11 cellular contexts compared by ENCODE assay signal in the genomic region with DNA sequence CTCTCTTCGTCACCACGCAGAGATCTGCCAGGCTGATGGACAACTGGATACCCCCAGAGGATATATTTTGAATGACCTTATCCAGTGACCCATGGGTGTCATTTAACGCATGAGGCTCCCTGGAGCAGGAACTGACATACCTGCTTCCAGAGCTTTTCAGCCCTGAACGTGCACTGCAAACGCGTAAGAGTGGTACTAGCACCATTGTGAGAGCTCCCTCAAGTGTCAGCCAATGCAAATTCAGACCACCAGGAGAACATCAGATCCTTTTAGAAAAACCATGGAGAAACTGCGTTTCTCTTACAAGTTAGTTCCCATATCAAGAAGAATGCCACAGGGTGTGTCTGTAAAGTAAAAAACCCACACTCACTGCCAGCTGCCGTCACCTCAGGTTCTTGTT. TPM values are rescaled to one million over a fixed set of nuclear protein-coding genes. Genes with fewer than 3 reads are reported as not detected.
DNase-seq lines count a peak whose midpoint lies in the region; FAIRE-seq and TF ChIP-seq lines count a peak whose summit lies in the region.
"Had no signal": no experiment of that assay in that cellular context is flagged by ENCODE, and none has a peak within 500 bp of the region (broad histone marks: within the 10 kb centered on the region; RNA-seq: fewer than 3 reads in every experiment).

No MANE protein-coding gene starts in this region.

- H3K4me2 ChIP-seq in endothelial cell of umbilical vein (ENCODE audit: insufficient read depth, low read length), result no peak overlapping the region

- no peak overlapping the region for H3K4me3 Mint-ChIP-seq in activated T-cell treated with anti-CD3 and anti-CD28 coated beads, Interleukin-2, amount 50 U/mL, for 24 hours
- H3K4me3 Mint-ChIP-seq: T-helper 1 cell treated with Interleukin-12 subunit alpha and Interleukin-12 subunit beta and Interleukin-4 antibody, amounts not matched to agents 30 μg/mL and 1 μg/mL, for 36 hours had no signal

- H3K36me3 Mint-ChIP-seq in activated T-cell treated with anti-CD3 and anti-CD28 coated beads, Interleukin-2, amount 50 U/mL, for 24 hours (ENCODE audit: low read depth), result no peaks in the 10 kb centered on the region

- POLR2A ChIA-PET in endothelial cell of umbilical vein (lab: Charles Lee), result no interaction called here

- H3K9me3 Mint-ChIP-seq in activated T-cell treated with anti-CD3 and anti-CD28 coated beads, Interleukin-2, amount 50 U/mL, for 24 hours, result no peaks in the 10 kb centered on the region
- H3K9me3 Mint-ChIP-seq: T-helper 1 cell treated with Interleukin-12 subunit alpha and Interleukin-12 subunit beta and Interleukin-4 antibody, amounts not matched to agents 30 μg/mL and 1 μg/mL, for 36 hours had no signal

- H3K9me1 ChIP-seq in endothelial cell of umbilical vein (replicated peaks; ENCODE audit: control insufficient read depth, extremely low read depth, insufficient read depth, low read length), result no peaks in the 10 kb centered on the region

- dilution Hi-C loops in endothelial cell of umbilical vein (cut with MboI; ENCODE audit: extremely low pct_ligation_motif_present, low sequenced_read_pairs), result no loop called here

- no peak overlapping the region for H3K9ac ChIP-seq in endothelial cell of umbilical vein (replicated peaks; ENCODE audit: extremely low read depth, insufficient read depth, low read length)

- DNase-seq in SIG-M5 treated with dmso at 0.1 percent for 504 hours (lab: John Stamatoyannopoulos, UW; ENCODE audit: unreplicated experiment), result peak; percentile 55
- DNase-seq in SIG-M5 (lab: John Stamatoyannopoulos, UW), result no peak
- peak; percentile 30 for DNase-seq in NCI-H2227 treated with DMSO at 0.1 percent for 48 hours (lab: John Stamatoyannopoulos, UW)
- DNase-seq in endothelial cell of umbilical vein (ENCODE audit: low read depth, low spot score), result peak; percentile 16
- DNase-seq in superior temporal gyrus (ENCODE audit: extremely low spot score), result peak; percentile 25
- no peak for DNase-seq in vagina (ENCODE audit: extremely low spot score in 2 of 2)
- DNase-seq in effector CD8-positive, alpha-beta T cell (lab: John Stamatoyannopoulos, UW), result no peak
- DNase-seq in activated T-cell treated with anti-CD3 and anti-CD28 coated beads, Interleukin-2, amount 50 U/mL, for 24 hours, result no peak

- peak; percentile 5 to 16 for TF ChIP-seq CTCF in endothelial cell of umbilical vein (IDR thresholded peaks at IDR 0.05; ENCODE audit: extremely low read depth in 1 of 2, insufficient read depth in 1 of 2, low read depth in 1 of 2, low read length in 2 of 2)
- TF ChIP-seq CTCF in vagina (IDR thresholded peaks at IDR 0.05), result no peak

- no peak overlapping the region for H3K4me3 ChIP-seq in endothelial cell of umbilical vein (replicated peaks in 1 of 3; ENCODE audit: insufficient read depth in 1 of 3, low read depth in 1 of 3, low read length in 3 of 3)
- H3K4me3 ChIP-seq in vagina, result no peak overlapping the region

- intact Hi-C loops in endothelial cell of umbilical vein (cut with micrococcal nuclease) (loop anchor here (10.0 kb wide), 1 partner anchor 404 kb away; no protein-coding TSS in a partner anchor), vagina (cut with DNase I) (no loop called here)

- CTCF ChIA-PET in endothelial cell of umbilical vein (lab: Charles Lee), result interaction anchor here (0.7 to 2.4 kb wide), 7 partner anchors 15 to 497 kb away, joined by 3 to 14 read pairs (median 4); no protein-coding TSS in a partner anchor

- H3K79me2 ChIP-seq in endothelial cell of umbilical vein (ENCODE audit: control insufficient read depth, insufficient read depth, low read length), result no peaks in the 10 kb centered on the region

- no peak overlapping the region for H2AFZ ChIP-seq in endothelial cell of umbilical vein (ENCODE audit: low read depth, low read length)

- TF ChIP-seq POLR2A in endothelial cell of umbilical vein (IDR thresholded peaks at IDR 0.05; ENCODE audit: low read depth, low read length), result no peak
- TF ChIP-seq POLR2A in vagina (IDR thresholded peaks at IDR 0.05), result no peak

- H3K9me3 ChIP-seq in endothelial cell of umbilical vein (replicated peaks; ENCODE audit: control insufficient read depth, insufficient read depth, low read length) (no peaks in the 10 kb centered on the region), vagina (no peaks in the 10 kb centered on the region)

- no peaks in the 10 kb centered on the region for H3K4me1 Mint-ChIP-seq in activated T-cell treated with anti-CD3 and anti-CD28 coated beads, Interleukin-2, amount 50 U/mL, for 24 hours (ENCODE audit: low read depth)

- no peaks in the 10 kb centered on the region for H3K4me1 ChIP-seq in endothelial cell of umbilical vein (ENCODE audit: control insufficient read depth, extremely low read depth, insufficient read depth, low read length)
- no peaks in the 10 kb centered on the region for H3K4me1 ChIP-seq in vagina

- no peaks in the 10 kb centered on the region for H4K20me1 ChIP-seq in endothelial cell of umbilical vein (replicated peaks; ENCODE audit: control insufficient read depth, extremely low read depth, insufficient read depth, low read length)

- BruUV-seq in endothelial cell of umbilical vein (replicated peaks; lab: Mats Ljungman, UMichigan), result no TSS peak

- peak; percentile 88 for FAIRE-seq in endothelial cell of umbilical vein (lab: Jason Lieb, UNC)

- no peak overlapping the region for H3K27ac Mint-ChIP-seq in activated T-cell treated with anti-CD3 and anti-CD28 coated beads, Interleukin-2, amount 50 U/mL, for 24 hours
- H3K27ac Mint-ChIP-seq: T-helper 1 cell treated with Interleukin-12 subunit alpha and Interleukin-12 subunit beta and Interleukin-4 antibody, amounts not matched to agents 30 μg/mL and 1 μg/mL, for 36 hours had no signal

- H3K27me3 Mint-ChIP-seq in activated T-cell treated with anti-CD3 and anti-CD28 coated beads, Interleukin-2, amount 50 U/mL, for 24 hours, result peaks cover 28% of the 10 kb centered on the region

- H3K36me3 ChIP-seq in endothelial cell of umbilical vein (ENCODE audit: control insufficient read depth in 2 of 2, extremely low read depth in 1 of 2, insufficient read depth in 2 of 2, low read length in 2 of 2), result no peaks in the 10 kb centered on the region
- H3K36me3 ChIP-seq in vagina, result no peaks in the 10 kb centered on the region

- H3K27me3 ChIP-seq in endothelial cell of umbilical vein (ENCODE audit: control insufficient read depth in 2 of 2, insufficient read depth in 2 of 2, low read length in 2 of 2) (no peaks in the 10 kb centered on the region), vagina (no peaks in the 10 kb centered on the region)

- H3K27ac ChIP-seq in endothelial cell of umbilical vein (ENCODE audit: insufficient read depth, low read depth, low read length) (no peak overlapping the region), vagina (no peak overlapping the region)

RNA-seq across cellular contexts. Expression of gene TREX2, which starts 7.3 kb away (rescaled TPM):
- total RNA-seq in endothelial cell of umbilical vein, result 0.82 and 1.9 TPM in 2 replicates
- 0.99 and 1.9 TPM in 2 replicates for polyA plus RNA-seq in endothelial cell of umbilical vein
- 0.09 and 0.23 TPM in 2 replicates for polyA plus RNA-seq in endothelial cell of umbilical vein (2011; cell fraction: cytosol; rRNA removed)
- polyA plus RNA-seq in endothelial cell of umbilical vein (2011; cell fraction: nucleus; rRNA removed), result 3.0 TPM in 2 replicates
- polyA plus RNA-seq in endothelial cell of umbilical vein (2012), result 0.25 TPM in 1 of 2 replicates, not detected in the other
- 0.32 and 0.36 TPM in 2 replicates for polyA minus RNA-seq in endothelial cell of umbilical vein
- not detected for polyA minus RNA-seq in endothelial cell of umbilical vein (2011; cell fraction: cytosol; rRNA and poly(A)+ RNA removed)
- polyA minus RNA-seq in endothelial cell of umbilical vein (2011; cell fraction: nucleus; rRNA and poly(A)+ RNA removed), result 0.63 and 0.96 TPM in 2 replicates
- 9.6 TPM for total RNA-seq in vagina

RNA-seq across cellular contexts. Expression of gene ZFP92, which starts 27.2 kb away (rescaled TPM):
- total RNA-seq in endothelial cell of umbilical vein (1.2 TPM in 2 replicates), vagina (0.25 TPM)
- polyA plus RNA-seq in endothelial cell of umbilical vein, result 0.36 and 0.43 TPM in 2 replicates
- polyA plus RNA-seq in endothelial cell of umbilical vein (2011; cell fraction: cytosol; rRNA removed), result 0.26 and 0.37 TPM in 2 replicates
- 0.94 and 1.0 TPM in 2 replicates for polyA plus RNA-seq in endothelial cell of umbilical vein (2011; cell fraction: nucleus; rRNA removed)
- 1.4 and 1.8 TPM in 2 replicates for polyA plus RNA-seq in endothelial cell of umbilical vein (2012)
- polyA minus RNA-seq in endothelial cell of umbilical vein, result 0.56 and 0.96 TPM in 2 replicates
- polyA minus RNA-seq in endothelial cell of umbilical vein (2011; cell fraction: cytosol; rRNA and poly(A)+ RNA removed), result not detected
- 0.82 TPM in 2 replicates for polyA minus RNA-seq in endothelial cell of umbilical vein (2011; cell fraction: nucleus; rRNA and poly(A)+ RNA removed)

RNA-seq across cellular contexts. Expression of gene HAUS7, which starts 31.9 kb away (rescaled TPM):
- total RNA-seq in endothelial cell of umbilical vein, result 30.6 and 46.4 TPM in 2 replicates
- polyA plus RNA-seq in endothelial cell of umbilical vein, result 31.0 and 33.4 TPM in 2 replicates
- 28.1 and 34.5 TPM in 2 replicates for polyA plus RNA-seq in endothelial cell of umbilical vein (2011; cell fraction: cytosol; rRNA removed)
- polyA plus RNA-seq in endothelial cell of umbilical vein (2011; cell fraction: nucleus; rRNA removed), result 76.6 and 103 TPM in 2 replicates
- 23.4 and 27.4 TPM in 2 replicates for polyA plus RNA-seq in endothelial cell of umbilical vein (2012)
- polyA minus RNA-seq in endothelial cell of umbilical vein, result 16.4 and 29.5 TPM in 2 replicates
- 34.5 TPM for polyA minus RNA-seq in endothelial cell of umbilical vein (2011; cell fraction: cytosol; rRNA and poly(A)+ RNA removed)
- 10.4 and 11.6 TPM in 2 replicates for polyA minus RNA-seq in endothelial cell of umbilical vein (2011; cell fraction: nucleus; rRNA and poly(A)+ RNA removed)
- total RNA-seq in vagina, result 17.7 TPM

RNA-seq across cellular contexts. Expression of gene PNMA6E, which starts 37.4 kb away (rescaled TPM):
- total RNA-seq in endothelial cell of umbilical vein, result not detected in 2 replicates
- not detected in 2 replicates for polyA plus RNA-seq in endothelial cell of umbilical vein
- polyA plus RNA-seq in endothelial cell of umbilical vein (2011; cell fraction: cytosol; rRNA removed), result not detected in 2 replicates
- not detected in 2 replicates for polyA plus RNA-seq in endothelial cell of umbilical vein (2011; cell fraction: nucleus; rRNA removed)
- polyA plus RNA-seq in endothelial cell of umbilical vein (2012), result not detected in 2 replicates
- polyA minus RNA-seq in endothelial cell of umbilical vein, result not detected in 2 replicates
- not detected for polyA minus RNA-seq in endothelial cell of umbilical vein (2011; cell fraction: cytosol; rRNA and poly(A)+ RNA removed)
- not detected in 2 replicates for polyA minus RNA-seq in endothelial cell of umbilical vein (2011; cell fraction: nucleus; rRNA and poly(A)+ RNA removed)
- not detected for total RNA-seq in vagina
- total RNA-seq: aorta, lung microvascular endothelial cell had no signal
- polyA plus RNA-seq: aorta had no signal

RNA-seq across cellular contexts. Expression of gene BGN, which starts 56.3 kb away (rescaled TPM):
- 453 and 479 TPM in 2 replicates for total RNA-seq in endothelial cell of umbilical vein
- polyA plus RNA-seq in endothelial cell of umbilical vein, result 879 and 880 TPM in 2 replicates
- 626 and 746 TPM in 2 replicates for polyA plus RNA-seq in endothelial cell of umbilical vein (2011; cell fraction: cytosol; rRNA removed)
- 244 and 299 TPM in 2 replicates for polyA plus RNA-seq in endothelial cell of umbilical vein (2011; cell fraction: nucleus; rRNA removed)
- 316 and 701 TPM in 2 replicates for polyA plus RNA-seq in endothelial cell of umbilical vein (2012)
- 471 and 514 TPM in 2 replicates for polyA minus RNA-seq in endothelial cell of umbilical vein
- not detected for polyA minus RNA-seq in endothelial cell of umbilical vein (2011; cell fraction: cytosol; rRNA and poly(A)+ RNA removed)
- 104 and 164 TPM in 2 replicates for polyA minus RNA-seq in endothelial cell of umbilical vein (2011; cell fraction: nucleus; rRNA and poly(A)+ RNA removed)
- 106 TPM for total RNA-seq in vagina

Comparison
In these comparisons a context has a peak if more than half of its experiments do, and no peak if none do; other contexts are left out.
1. DNase-seq: peak in SIG-M5 treated with dmso at 0.1 percent for 504 hours (single experiment), NCI-H2227 treated with DMSO at 0.1 percent for 48 hours (single experiment), endothelial cell of umbilical vein (single experiment) and superior temporal gyrus (single experiment); none in SIG-M5 (single experiment), vagina (0 of 2), effector CD8-positive, alpha-beta T cell (single experiment) and activated T-cell treated with anti-CD3 and anti-CD28 coated beads, Interleukin-2, amount 50 U/mL, for 24 hours (single experiment).
2. CTCF ChIP-seq: peak in endothelial cell of umbilical vein (2 of 2); none in vagina (0 of 3).